In genomic region chr17:34465756-34466155, GRCh38 we compare ENCODE assay signal across 23 cellular contexts.
"Had no signal": no experiment of that assay in that cellular context is flagged by ENCODE, and none has a peak within 500 bp of the region (broad histone marks: within the 10 kb centered on the region; RNA-seq: fewer than 3 reads in every experiment).

No MANE protein-coding gene starts in this region.

- H3K79me2 ChIP-seq: hepatocyte had no signal

- H3K4me2 ChIP-seq: hepatocyte, neural progenitor cell, smooth muscle cell had no signal

- H3K27ac ChIP-seq: hepatocyte, left lung, neural progenitor cell, right lobe of liver, transverse colon had no signal

- H3K9ac ChIP-seq: neural progenitor cell had no signal

- H3K9me3 ChIP-seq: left lung, right lobe of liver, transverse colon had no signal

- H3K4me3 ChIP-seq: hepatocyte, left lung, neural progenitor cell, right lobe of liver, smooth muscle cell, transverse colon had no signal

- H3K4me1 ChIP-seq: left lung, neural progenitor cell, right lobe of liver, transverse colon had no signal

- H3K27me3 ChIP-seq: neural progenitor cell, right lobe of liver, transverse colon had no signal

- H3K36me3 ChIP-seq: left lung, neural progenitor cell, right lobe of liver, transverse colon had no signal

- H2AFZ ChIP-seq: hepatocyte, neural progenitor cell had no signal

- DNase-seq: activated B cell treated with CpG ODN at 0.5 μM for 24 hours; activated CD4-positive, alpha-beta T cell treated with anti-CD3 and anti-CD28 coated beads for 36 hours; activated CD4-positive, alpha-beta T cell treated with anti-CD3 and anti-CD28 coated beads, Interleukin-2, amount 50 U/mL, for 4 hours; activated CD8-positive, alpha-beta memory T cell treated with anti-CD3 and anti-CD28 coated beads for 24 hours; activated CD8-positive, alpha-beta memory T cell treated with anti-CD3 and anti-CD28 coated beads, Interleukin-2, amount 50 U/mL, for 4 hours; activated naive CD4-positive, alpha-beta T cell treated with anti-CD3 and anti-CD28 coated beads for 36 hours; activated naive CD8-positive, alpha-beta T cell treated with anti-CD3 and anti-CD28 coated beads, Interleukin-2, amount 10 ng/mL, durations not matched to agents 7 days and 5 days; activated T-cell treated with anti-CD3 and anti-CD28 coated beads, Interleukin-2, amount 50 U/mL, for 24 hours; effector CD8-positive, alpha-beta T cell; erythroblast; foreskin melanocyte; immature natural killer cell; kidney glomerular epithelial cell; left lung; naive thymus-derived CD4-positive, alpha-beta T cell; posterior cingulate gyrus; right lobe of liver; stimulated activated CD4-positive, alpha-beta T cell treated with anti-CD3 and anti-CD28 coated beads, Interleukin-15, amount 100 ng/mL, for 24 hours; T1000; transverse colon had no signal
